In the genomic region with DNA sequence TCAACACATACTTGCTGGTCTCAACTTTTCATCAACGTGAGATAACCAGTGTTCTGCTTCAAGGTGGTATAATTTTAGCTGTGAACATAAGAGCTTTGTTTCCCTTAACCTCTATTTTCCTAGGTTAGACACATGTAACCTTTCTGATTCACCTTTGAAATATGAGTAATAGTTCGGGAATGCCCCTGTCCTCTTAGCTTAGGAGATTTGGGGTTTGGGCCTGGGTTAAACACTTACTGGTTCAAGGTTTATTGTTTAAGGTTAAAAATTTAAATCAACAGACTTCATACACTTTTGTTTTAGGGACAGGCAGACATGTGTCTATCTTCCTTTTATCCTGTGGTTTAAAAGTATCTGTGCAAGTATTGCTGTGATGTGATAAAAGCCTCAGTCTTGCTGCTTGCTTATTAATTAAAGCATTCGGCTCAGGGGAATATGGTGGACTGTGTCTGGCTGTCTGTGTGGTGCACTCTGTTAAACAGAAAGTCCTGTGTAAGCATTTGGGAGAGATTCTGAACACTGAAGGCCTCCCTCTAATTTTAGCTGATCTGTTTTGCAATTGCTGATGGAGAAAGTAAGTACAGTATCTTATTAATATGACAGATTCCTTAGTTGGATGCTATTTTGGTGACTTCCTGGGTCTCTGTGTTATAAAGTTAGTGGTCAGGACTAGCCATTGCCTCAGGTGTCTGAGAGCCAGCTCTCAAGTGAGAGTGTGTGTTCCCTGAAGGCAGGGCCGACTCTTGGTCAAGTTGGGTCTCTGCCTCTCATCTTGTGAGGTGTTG, we compare ENCODE assay signal across 1 cellular context.
TF ChIP-seq lines count a peak whose summit lies in the region.

No MANE protein-coding gene starts in this region.

TF ChIP-seq in IMR-90, 13 proteins besides CTCF, POLR2A, EP300 and RAD21:
- TF ChIP-seq MXI1 (IDR thresholded peaks at IDR 0.05; ENCODE audit: borderline replicate concordance, low read depth, low read length) = no peak
- TF ChIP-seq, protein P1, sequence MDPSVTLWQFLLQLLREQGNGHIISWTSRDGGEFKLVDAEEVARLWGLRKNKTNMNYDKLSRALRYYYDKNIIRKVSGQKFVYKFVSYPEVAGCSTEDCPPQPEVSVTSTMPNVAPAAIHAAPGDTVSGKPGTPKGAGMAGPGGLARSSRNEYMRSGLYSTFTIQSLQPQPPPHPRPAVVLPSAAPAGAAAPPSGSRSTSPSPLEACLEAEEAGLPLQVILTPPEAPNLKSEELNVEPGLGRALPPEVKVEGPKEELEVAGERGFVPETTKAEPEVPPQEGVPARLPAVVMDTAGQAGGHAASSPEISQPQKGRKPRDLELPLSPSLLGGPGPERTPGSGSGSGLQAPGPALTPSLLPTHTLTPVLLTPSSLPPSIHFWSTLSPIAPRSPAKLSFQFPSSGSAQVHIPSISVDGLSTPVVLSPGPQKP (IDR thresholded peaks at IDR 0.05; ENCODE audit: borderline replicate concordance, low read depth, low read length) = no peak
- TF ChIP-seq, protein P2, sequence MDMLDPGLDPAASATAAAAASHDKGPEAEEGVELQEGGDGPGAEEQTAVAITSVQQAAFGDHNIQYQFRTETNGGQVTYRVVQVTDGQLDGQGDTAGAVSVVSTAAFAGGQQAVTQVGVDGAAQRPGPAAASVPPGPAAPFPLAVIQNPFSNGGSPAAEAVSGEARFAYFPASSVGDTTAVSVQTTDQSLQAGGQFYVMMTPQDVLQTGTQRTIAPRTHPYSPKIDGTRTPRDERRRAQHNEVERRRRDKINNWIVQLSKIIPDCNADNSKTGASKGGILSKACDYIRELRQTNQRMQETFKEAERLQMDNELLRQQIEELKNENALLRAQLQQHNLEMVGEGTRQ (IDR thresholded peaks at IDR 0.05; ENCODE audit: low read depth, low read length) = no peak
- TF ChIP-seq MAZ (IDR thresholded peaks at IDR 0.05; ENCODE audit: borderline replicate concordance, low read depth, low read length) = no peak
- TF ChIP-seq FOS (IDR thresholded peaks at IDR 0.05; ENCODE audit: low read depth, low read length) = no peak
- TF ChIP-seq MAFK (IDR thresholded peaks at IDR 0.05; ENCODE audit: low read depth, low read length) = no peak
- no peak for TF ChIP-seq CHD1 (IDR thresholded peaks at IDR 0.05; ENCODE audit: low read depth, low read length)
- TF ChIP-seq RFX5 (IDR thresholded peaks at IDR 0.05; ENCODE audit: low read depth, low read length) = no peak
- TF ChIP-seq CEBPB (IDR thresholded peaks at IDR 0.05; ENCODE audit: low read depth, low read length) = no peak
- TF ChIP-seq RCOR1 (IDR thresholded peaks at IDR 0.05; ENCODE audit: insufficient replicate concordance, low read length) = no peak
- TF ChIP-seq SMC3 (IDR thresholded peaks at IDR 0.05; ENCODE audit: low read depth, low read length) = no peak
- no peak for TF ChIP-seq BHLHE40 (IDR thresholded peaks at IDR 0.05; ENCODE audit: low read depth, low read length)
- TF ChIP-seq NFE2L2 (IDR thresholded peaks at IDR 0.05; ENCODE audit: low read depth, low read length) = no peak
